Comparison of ENCODE assay signal across 1 cellular context in genomic region chr3:190307164-190307545, GRCh38.
TF ChIP-seq lines count a peak whose summit lies in the region.

No MANE protein-coding gene starts in this region.

TF ChIP-seq in HepG2, 621 proteins besides CTCF, POLR2A, EP300 and RAD21 (continued from another document and continues in another):
- TF ChIP-seq ATF6 (CRISPR knock-in tag; conservative IDR thresholded peaks at IDR 0.05) (no peak), AKNA (CRISPR knock-in tag; IDR thresholded peaks at IDR 0.05; ENCODE audit: borderline replicate concordance) (no peak), ZNF3 (CRISPR knock-in tag; IDR thresholded peaks at IDR 0.05) (no peak), ARNTL (CRISPR knock-in tag; IDR thresholded peaks at IDR 0.05) (no peak), FOXP1 (IDR thresholded peaks at IDR 0.05) (peak; percentile 40; the same call in 1 of the 2 replicates), FOXP1 (CRISPR knock-in tag; IDR thresholded peaks at IDR 0.05) (peak; percentile 93), POGZ (CRISPR knock-in tag; IDR thresholded peaks at IDR 0.05) (peak; percentile 73), FOXO1 (CRISPR knock-in tag; IDR thresholded peaks at IDR 0.05) (peak; percentile 91), ADNP (CRISPR knock-in tag; IDR thresholded peaks at IDR 0.05) (no peak), ZNF629 (CRISPR knock-in tag; conservative IDR thresholded peaks at IDR 0.05) (0 out of 2 replicates have a peak, but pooled peaks have one; percentile 25), JUN (CRISPR knock-in tag; IDR thresholded peaks at IDR 0.05) (peak; percentile 97), ZBTB43 (CRISPR knock-in tag; conservative IDR thresholded peaks at IDR 0.05) (0 out of 2 replicates have a peak, but pooled peaks have one; percentile 54), ZNF414 (CRISPR knock-in tag; IDR thresholded peaks at IDR 0.05) (0 out of 2 replicates have a peak, but pooled peaks have one; percentile 31), MAFF (IDR thresholded peaks at IDR 0.05; ENCODE audit: low read depth, low read length) (no peak), RARA (CRISPR knock-in tag; IDR thresholded peaks at IDR 0.05) (peak; percentile 90), SRF (IDR thresholded peaks at IDR 0.05; ENCODE audit: low read depth, low read length) (no peak), CCAR2 (optimal IDR thresholded peaks at IDR 0.05; ENCODE audit: low read depth, low read length) (no peak), HOXA9 (CRISPR knock-in tag; IDR thresholded peaks at IDR 0.05; ENCODE audit: borderline replicate concordance) (no peak), NR2F1 (CRISPR knock-in tag; IDR thresholded peaks at IDR 0.05) (peak; percentile 56 to 76; a peak in 2 of 4 replicates), ZNF446 (CRISPR knock-in tag; IDR thresholded peaks at IDR 0.05) (no peak), GATAD2A (CRISPR knock-in tag; IDR thresholded peaks at IDR 0.05) (peak; percentile 98), NR2F6 (IDR thresholded peaks at IDR 0.05) (peak; percentile 89), NR2F6 (CRISPR knock-in tag; IDR thresholded peaks at IDR 0.05) (peak; percentile 86), TEAD2 (CRISPR knock-in tag; IDR thresholded peaks at IDR 0.05) (no peak), PBX3 (CRISPR knock-in tag; IDR thresholded peaks at IDR 0.05; ENCODE audit: borderline replicate concordance) (no peak), ZC3H4 (CRISPR knock-in tag; IDR thresholded peaks at IDR 0.05; ENCODE audit: borderline replicate concordance) (no peak), KAT7 (CRISPR knock-in tag; IDR thresholded peaks at IDR 0.05; ENCODE audit: borderline replicate concordance) (no peak), ZNF614 (CRISPR knock-in tag; IDR thresholded peaks at IDR 0.05; ENCODE audit: borderline replicate concordance) (no peak; the same call in 1 of the 2 replicates), HDAC1 (CRISPR knock-in tag; IDR thresholded peaks at IDR 0.05) (peak; percentile 84), MAFK (conservative IDR thresholded peaks at IDR 0.05 in 1 of 2, IDR thresholded peaks at IDR 0.05 in 1 of 2; ENCODE audit: low read length in 2 of 2) (no peak), ZNF687 (CRISPR knock-in tag; IDR thresholded peaks at IDR 0.05) (no peak), ISX (CRISPR knock-in tag; conservative IDR thresholded peaks at IDR 0.05) (no peak), MAZ (IDR thresholded peaks at IDR 0.05; ENCODE audit: borderline replicate concordance, low read depth, low read length) (no peak), MAZ (CRISPR knock-in tag; IDR thresholded peaks at IDR 0.05; ENCODE audit: low read depth) (0 out of 2 replicates have a peak, but pooled peaks have one; percentile 12), ARNT (IDR thresholded peaks at IDR 0.05) (no peak), SMAD1 (CRISPR knock-in tag; IDR thresholded peaks at IDR 0.05; ENCODE audit: borderline replicate concordance, low read depth) (no peak), ZNF572 (CRISPR knock-in tag; IDR thresholded peaks at IDR 0.05) (no peak), TBX3 (IDR thresholded peaks at IDR 0.05; ENCODE audit: borderline replicate concordance) (peak; percentile 96), ZC3H13 (CRISPR knock-in tag; IDR thresholded peaks at IDR 0.05) (no peak), BRCA1 (CRISPR knock-in tag; IDR thresholded peaks at IDR 0.05) (no peak), IKZF5 (CRISPR knock-in tag; IDR thresholded peaks at IDR 0.05) (no peak; the same call in 1 of the 2 replicates), ZNF703 (CRISPR knock-in tag; IDR thresholded peaks at IDR 0.05; ENCODE audit: borderline replicate concordance) (no peak), ZNF709 (CRISPR knock-in tag; IDR thresholded peaks at IDR 0.05) (no peak), NFE2L2 (IDR thresholded peaks at IDR 0.05; ENCODE audit: low read length) (no peak), ATRX (CRISPR knock-in tag; IDR thresholded peaks at IDR 0.05; ENCODE audit: borderline replicate concordance) (no peak), SKIL (CRISPR knock-in tag; IDR thresholded peaks at IDR 0.05; ENCODE audit: borderline replicate concordance) (no peak), GTF3A (CRISPR knock-in tag; conservative IDR thresholded peaks at IDR 0.05) (no peak), ZNF121 (CRISPR knock-in tag; IDR thresholded peaks at IDR 0.05) (no peak), MATR3 (CRISPR knock-in tag; IDR thresholded peaks at IDR 0.05) (no peak), ZNF616 (CRISPR knock-in tag; IDR thresholded peaks at IDR 0.05; ENCODE audit: low read depth) (no peak), ZNF530 (CRISPR knock-in tag; IDR thresholded peaks at IDR 0.05; ENCODE audit: low read depth) (no peak), ZNF230 (CRISPR knock-in tag; IDR thresholded peaks at IDR 0.05) (no peak), ZNF260 (CRISPR knock-in tag; IDR thresholded peaks at IDR 0.05; ENCODE audit: borderline replicate concordance, low read depth) (no peak)
